ENCODE assay signal across 28 cellular contexts in genomic region chr17:63944736-63945499, GRCh38. TPM values are rescaled to one million over a fixed set of nuclear protein-coding genes. Genes with fewer than 3 reads are reported as not detected.
DNase-seq lines count a peak whose midpoint lies in the region; ATAC-seq and TF ChIP-seq lines count a peak whose summit lies in the region.
"Had no signal": no experiment of that assay in that cellular context is flagged by ENCODE, and none has a peak within 500 bp of the region (broad histone marks: within the 10 kb centered on the region; RNA-seq: fewer than 3 reads in every experiment).

No MANE protein-coding gene starts in this region.

- no peaks in the 10 kb centered on the region for H3K27me3 Mint-ChIP-seq in activated naive CD4-positive, alpha-beta T cell treated with anti-CD3 and anti-CD28 coated beads, Interleukin-2, amount 50 U/mL, for 24 hours
- H3K27me3 Mint-ChIP-seq in activated B cell treated with CpG ODN at 0.5 μM for 24 hours (no peaks in the 10 kb centered on the region), naive B cell (no peaks in the 10 kb centered on the region)
- H3K27me3 Mint-ChIP-seq: activated CD4-positive, alpha-beta memory T cell treated with anti-CD3 and anti-CD28 coated beads for 36 hours; activated T-helper 17 cell treated with anti-CD3 and anti-CD28 coated beads, Interleukin-2, amount 50 U/mL, for 72 hours had no signal

- no peak for TF ChIP-seq CTCF in activated B cell treated with CpG ODN at 0.5 μM for 24 hours (IDR thresholded peaks at IDR 0.05)

- H3K9me3 Mint-ChIP-seq in activated naive CD4-positive, alpha-beta T cell treated with anti-CD3 and anti-CD28 coated beads, Interleukin-2, amount 50 U/mL, for 24 hours: no peaks in the 10 kb centered on the region
- H3K9me3 Mint-ChIP-seq in activated B cell treated with CpG ODN at 0.5 μM for 24 hours (no peaks in the 10 kb centered on the region), naive B cell (no peaks in the 10 kb centered on the region)
- H3K9me3 Mint-ChIP-seq: activated CD4-positive, alpha-beta memory T cell treated with anti-CD3 and anti-CD28 coated beads for 36 hours; activated T-helper 17 cell treated with anti-CD3 and anti-CD28 coated beads, Interleukin-2, amount 50 U/mL, for 72 hours; WTC11 had no signal

- H3K27ac Mint-ChIP-seq in activated naive CD4-positive, alpha-beta T cell treated with anti-CD3 and anti-CD28 coated beads, Interleukin-2, amount 50 U/mL, for 24 hours: no peak overlapping the region
- H3K27ac Mint-ChIP-seq in activated B cell treated with CpG ODN at 0.5 μM for 24 hours: peak overlapping the region; percentile 91
- peak overlapping the region; percentile 52 to 98 (median 93) for H3K27ac Mint-ChIP-seq in naive B cell
- H3K27ac Mint-ChIP-seq: activated CD4-positive, alpha-beta memory T cell treated with anti-CD3 and anti-CD28 coated beads for 36 hours; activated T-helper 17 cell treated with anti-CD3 and anti-CD28 coated beads, Interleukin-2, amount 50 U/mL, for 72 hours; WTC11 had no signal

- CTCF ChIA-PET in activated B cell treated with CpG ODN at 0.5 μM for 24 hours (lab: Charles Lee): interaction anchor here (1.0 to 3.1 kb wide), 11 partner anchors 9 to 81 kb away, joined by 4 to 321 read pairs (median 26); partner anchors contain the start of genes CD79B, CSHL1, GH1 and ICAM2

- POLR2A ChIA-PET in activated B cell treated with CpG ODN at 0.5 μM for 24 hours (lab: Charles Lee): interaction anchor here (1.3 to 3.1 kb wide), 7 partner anchors 8 to 80 kb away, joined by 4 to 837 read pairs (median 29); partner anchors contain the start of genes CD79B, CSHL1, GH1 and ICAM2

- ATAC-seq in activated B cell treated with CpG ODN at 0.5 μM for 24 hours (ENCODE audit: low read depth) (no peak), naive B cell (ENCODE audit: low read depth in 2 of 2) (no peak), HG02885 (IDR thresholded peaks at IDR 0.05; ENCODE audit: poor library complexity, unreplicated experiment) (no peak)
- ATAC-seq: activated T-helper 17 cell treated with anti-CD3 and anti-CD28 coated beads, Interleukin-2, amount 50 U/mL, for 72 hours; left cardiac atrium; SK-N-SH treated with all-trans-retinoic acid at 6 μM for 48 hours; WTC11 had no signal

- DNase-seq in activated naive CD4-positive, alpha-beta T cell treated with anti-CD3 and anti-CD28 coated beads, Interleukin-2, amount 50 U/mL, for 16 hours: no peak
- DNase-seq in activated B cell treated with CpG ODN at 0.5 μM for 24 hours (no peak), naive B cell (no peak), NCI-H82 (lab: John Stamatoyannopoulos, UW) (no peak), DMS79 treated with DMSO at 0.1 percent for 48 hours (lab: John Stamatoyannopoulos, UW) (no peak), GM19238 (ENCODE audit: insufficient read length, low spot score) (no peak)
- DNase-seq: activated CD4-positive, alpha-beta memory T cell treated with anti-CD3 and anti-CD28 coated beads for 36 hours; AML-193; central memory CD4-positive, alpha-beta T cell; dermis blood vessel endothelial cell; esophagus squamous epithelium; foreskin melanocyte; GDM1; left cardiac atrium; NCI-H1436 treated with DMSO at 0.1 percent for 48 hours; NCI-H748 treated with DMSO at 0.1 percent for 48 hours; stimulated activated CD4-positive, alpha-beta T cell treated with anti-CD3 and anti-CD28 coated beads, Interleukin-12 subunit alpha, Interleukin-12 subunit beta, amount 100 ng/mL, for 4 hours; stimulated activated CD4-positive, alpha-beta T cell treated with anti-CD3 and anti-CD28 coated beads, Interleukin-4, amount 100 ng/mL, for 1 hour; stimulated activated naive CD4-positive, alpha-beta T cell had no signal

- peaks cover 12% of the 10 kb centered on the region for H3K4me1 Mint-ChIP-seq in activated naive CD4-positive, alpha-beta T cell treated with anti-CD3 and anti-CD28 coated beads, Interleukin-2, amount 50 U/mL, for 24 hours
- H3K4me1 Mint-ChIP-seq in activated B cell treated with CpG ODN at 0.5 μM for 24 hours (peaks cover 49% of the 10 kb centered on the region), naive B cell (peaks cover 36 to 78% (median 74%) of the 10 kb centered on the region in 3 donors)

- H3K36me3 Mint-ChIP-seq in activated naive CD4-positive, alpha-beta T cell treated with anti-CD3 and anti-CD28 coated beads, Interleukin-2, amount 50 U/mL, for 24 hours: no peaks in the 10 kb centered on the region
- H3K36me3 Mint-ChIP-seq in activated B cell treated with CpG ODN at 0.5 μM for 24 hours (ENCODE audit: low read depth) (no peaks in the 10 kb centered on the region), naive B cell (no peaks in the 10 kb centered on the region)
- H3K36me3 Mint-ChIP-seq: activated CD4-positive, alpha-beta memory T cell treated with anti-CD3 and anti-CD28 coated beads for 36 hours; WTC11 had no signal

- intact Hi-C loops in activated B cell treated with CpG ODN at 0.5 μM for 24 hours (cut with micrococcal nuclease): no loop called here

- peak overlapping the region; percentile 42 for H3K4me3 Mint-ChIP-seq in activated naive CD4-positive, alpha-beta T cell treated with anti-CD3 and anti-CD28 coated beads, Interleukin-2, amount 50 U/mL, for 24 hours
- H3K4me3 Mint-ChIP-seq in activated B cell treated with CpG ODN at 0.5 μM for 24 hours (peak overlapping the region; percentile 74), naive B cell (peak overlapping the region; percentile 65 to 93 (median 90))
- H3K4me3 Mint-ChIP-seq: activated CD4-positive, alpha-beta memory T cell treated with anti-CD3 and anti-CD28 coated beads for 36 hours; activated T-helper 17 cell treated with anti-CD3 and anti-CD28 coated beads, Interleukin-2, amount 50 U/mL, for 72 hours; WTC11 had no signal

RNA-seq across cellular contexts. Expression of gene CD79B, which starts 12.8 kb away (rescaled TPM):
- 706 and 757 TPM in 2 replicates for total RNA-seq in activated B cell treated with CpG ODN at 0.5 μM for 24 hours
- polyA plus RNA-seq in naive B cell (ENCODE audit: low read depth in 6 of 6): 1,000 to 10,000 TPM; 2,263 to 2,851 (median 2,433) TPM
- total RNA-seq: HT-29, lung microvascular endothelial cell, temporal lobe had no signal

RNA-seq across cellular contexts. Expression of gene GH1, which starts 26.3 kb away (rescaled TPM):
- 0.27 TPM in 1 of 2 replicates, not detected in the other for total RNA-seq in activated B cell treated with CpG ODN at 0.5 μM for 24 hours
- polyA plus RNA-seq in naive B cell (ENCODE audit: low read depth in 6 of 6): 1 to 10 TPM in 1 of 6 donors, not detected in 5; 1.8 TPM
- total RNA-seq: dermis blood vessel endothelial cell, esophagus squamous epithelium, HT-29, left cardiac atrium, lung microvascular endothelial cell, posterior vena cava, temporal lobe, WTC11 had no signal

RNA-seq across cellular contexts. Expression of gene SCN4A, which starts 27.8 kb away (rescaled TPM):
- 0.49 and 0.78 TPM in 2 replicates for total RNA-seq in activated B cell treated with CpG ODN at 0.5 μM for 24 hours
- polyA plus RNA-seq in naive B cell (ENCODE audit: low read depth in 6 of 6): 1 to 10 TPM in 3 of 6 donors, under 1 TPM in 2, not detected in 1; 0.89 to 1.4 (median 1.1) TPM
- total RNA-seq: HT-29, lung microvascular endothelial cell had no signal

RNA-seq across cellular contexts. Expression of gene CSHL1, which starts 33.9 kb away (rescaled TPM):
- not detected in 2 replicates for total RNA-seq in activated B cell treated with CpG ODN at 0.5 μM for 24 hours
- not detected for polyA plus RNA-seq in naive B cell (ENCODE audit: low read depth in 6 of 6)
- total RNA-seq: activated CD4-positive, alpha-beta memory T cell treated with anti-CD3 and anti-CD28 coated beads for 36 hours; dermis blood vessel endothelial cell; esophagus squamous epithelium; HT-29; left cardiac atrium; lung microvascular endothelial cell; posterior vena cava; temporal lobe; WTC11 had no signal

RNA-seq across cellular contexts. Expression of gene CSH1, which starts 48.5 kb away (rescaled TPM):
- total RNA-seq in activated B cell treated with CpG ODN at 0.5 μM for 24 hours: not detected in 2 replicates
- polyA plus RNA-seq in naive B cell (ENCODE audit: low read depth in 6 of 6): not detected
- total RNA-seq: activated CD4-positive, alpha-beta memory T cell treated with anti-CD3 and anti-CD28 coated beads for 36 hours; dermis blood vessel endothelial cell; esophagus squamous epithelium; HT-29; left cardiac atrium; lung microvascular endothelial cell; posterior vena cava; temporal lobe; WTC11 had no signal
